ENCODE assay signal across 14 cellular contexts in genomic region chr14:36452850-36453249, GRCh38.
DNase-seq lines count a peak whose midpoint lies in the region; ATAC-seq and TF ChIP-seq lines count a peak whose summit lies in the region.
"Had no signal": no experiment of that assay in that cellular context is flagged by ENCODE, and none has a peak within 500 bp of the region (broad histone marks: within the 10 kb centered on the region; RNA-seq: fewer than 3 reads in every experiment).

No MANE protein-coding gene starts in this region.

- H3K27ac Mint-ChIP-seq in naive thymus-derived CD4-positive, alpha-beta T cell, result no peak overlapping the region
- H3K27ac Mint-ChIP-seq: CD8-positive, alpha-beta T cell had no signal

- peaks cover 0 to 4% (median 0%) of the 10 kb centered on the region in 11 donors for H3K9me3 Mint-ChIP-seq in naive thymus-derived CD4-positive, alpha-beta T cell
- H3K9me3 Mint-ChIP-seq: CD8-positive, alpha-beta T cell had no signal

- CTCF ChIA-PET in naive thymus-derived CD4-positive, alpha-beta T cell (lab: Charles Lee), result no interaction called here

- peaks cover 2 to 29% (median 6%) of the 10 kb centered on the region in 5 donors for H3K27me3 Mint-ChIP-seq in naive thymus-derived CD4-positive, alpha-beta T cell

- H3K4me1 ChIP-seq in thyroid gland, result peaks cover 51 to 63% of the 10 kb centered on the region in 2 donors
- H3K4me1 ChIP-seq in naive thymus-derived CD4-positive, alpha-beta T cell (ENCODE audit: control insufficient read depth in 2 of 2, insufficient read depth in 2 of 2, low read length in 2 of 2), result no peaks in the 10 kb centered on the region

- H3K36me3 Mint-ChIP-seq in naive thymus-derived CD4-positive, alpha-beta T cell, result no peaks in the 10 kb centered on the region
- H3K36me3 Mint-ChIP-seq: CD8-positive, alpha-beta T cell had no signal

- H3K36me3 ChIP-seq in SK-N-MC (ENCODE audit: insufficient read depth, low read length) (no peaks in the 10 kb centered on the region), thyroid gland (no peaks in the 10 kb centered on the region)
- H3K36me3 ChIP-seq in naive thymus-derived CD4-positive, alpha-beta T cell (ENCODE audit: control insufficient read depth in 2 of 3, insufficient read depth in 3 of 3, low read length in 3 of 3), result no peaks in the 10 kb centered on the region

- H3K4me3 ChIP-seq in SK-N-MC (peak overlapping the region; percentile 20; the same call in 1 of the 2 replicates), thyroid gland (replicated peaks in 1 of 3) (no peak overlapping the region)
- H3K4me3 ChIP-seq in naive thymus-derived CD4-positive, alpha-beta T cell (ENCODE audit: low read length), result no peak overlapping the region

- H3K9me3 ChIP-seq in SK-N-MC (ENCODE audit: low read depth, low read length) (no peaks in the 10 kb centered on the region), thyroid gland (no peaks in the 10 kb centered on the region)
- no peaks in the 10 kb centered on the region for H3K9me3 ChIP-seq in naive thymus-derived CD4-positive, alpha-beta T cell (ENCODE audit: control insufficient read depth in 2 of 3, low read length in 3 of 3)

- DNase-seq in NCI-H748 (lab: John Stamatoyannopoulos, UW; ENCODE audit: unreplicated experiment) (peak; percentile 62), NCI-H748 treated with DMSO at 0.1 percent for 48 hours (lab: John Stamatoyannopoulos, UW) (no peak), NCI-H187 (lab: John Stamatoyannopoulos, UW) (peak; percentile 85 to 87), SK-N-MC (ENCODE audit: low read depth, low spot score) (no peak), thyroid gland (no peak), hypothalamus (lab: John Stamatoyannopoulos, UW) (no peak)
- no peak for DNase-seq in naive thymus-derived CD4-positive, alpha-beta T cell
- DNase-seq: CD8-positive, alpha-beta T cell; GF-D8; NCI-H2081 treated with DMSO at 0.1 percent for 48 hours; NCI-H446; NCI-H82 had no signal

- WGBS in thyroid gland, 2 donors, result 52 to 56% methylated on average over 7 of the region's 7 CpGs

- peak overlapping the region; percentile 34; the same call in 1 of the 2 replicates for H3K27ac ChIP-seq in SK-N-MC
- peak overlapping the region; percentile 85 to 94 (median 92) for H3K27ac ChIP-seq in thyroid gland
- no peak overlapping the region for H3K27ac ChIP-seq in naive thymus-derived CD4-positive, alpha-beta T cell (ENCODE audit: low read depth, low read length)
- H3K27ac ChIP-seq: 22Rv1 had no signal

- ATAC-seq in GM19467 (IDR thresholded peaks at IDR 0.05; ENCODE audit: unreplicated experiment), result no peak
- no peak for ATAC-seq in naive thymus-derived CD4-positive, alpha-beta T cell
- ATAC-seq: CD8-positive, alpha-beta T cell had no signal

- no peaks in the 10 kb centered on the region for H3K27me3 ChIP-seq in thyroid gland
- H3K27me3 ChIP-seq in naive thymus-derived CD4-positive, alpha-beta T cell (ENCODE audit: control insufficient read depth in 2 of 2, insufficient read depth in 2 of 2, low read length in 2 of 2), result no peaks in the 10 kb centered on the region

- intact Hi-C loops in thyroid gland (cut with DNase I), result no loop called here
- intact Hi-C loops in naive thymus-derived CD4-positive, alpha-beta T cell (cut with micrococcal nuclease), result loop anchor here in 1 of 2 donors (10.0 kb wide), 1 partner anchor 492 kb away; no protein-coding TSS in a partner anchor

- no peak for TF ChIP-seq POLR2A in thyroid gland (IDR thresholded peaks at IDR 0.05)

- TF ChIP-seq CTCF in thyroid gland (IDR thresholded peaks at IDR 0.05), result no peak

- H3K4me3 Mint-ChIP-seq in naive thymus-derived CD4-positive, alpha-beta T cell, result no peak overlapping the region
- H3K4me3 Mint-ChIP-seq: CD8-positive, alpha-beta T cell had no signal

- H3K9ac ChIP-seq in SK-N-MC (ENCODE audit: insufficient read length), result peak overlapping the region; percentile 8

- POLR2A ChIA-PET in naive thymus-derived CD4-positive, alpha-beta T cell (lab: Charles Lee), result no interaction called here

- no peaks in the 10 kb centered on the region for H3K4me1 Mint-ChIP-seq in naive thymus-derived CD4-positive, alpha-beta T cell

Comparison
In these comparisons a context has a peak if more than half of its experiments do, and no peak if none do; other contexts are left out.
1. DNase-seq: peak in NCI-H748 (single experiment) and NCI-H187 (2 of 2); none in NCI-H748 treated with DMSO at 0.1 percent for 48 hours (single experiment), SK-N-MC (single experiment), thyroid gland (0 of 2), hypothalamus (0 of 51) and naive thymus-derived CD4-positive, alpha-beta T cell (0 of 9).